In genomic region chr21:33212159-33212851, GRCh38 we compare ENCODE assay signal across 8 cellular contexts. TPM values are rescaled to one million over a fixed set of nuclear protein-coding genes. Genes with fewer than 3 reads are reported as not detected.
DNase-seq lines count a peak whose midpoint lies in the region; ATAC-seq and TF ChIP-seq lines count a peak whose summit lies in the region.
"Had no signal": no experiment of that assay in that cellular context is flagged by ENCODE, and none has a peak within 500 bp of the region (broad histone marks: within the 10 kb centered on the region; RNA-seq: fewer than 3 reads in every experiment).

No MANE protein-coding gene starts in this region.

- no peak overlapping the region for H3K4me3 Mint-ChIP-seq in GM23338
- H3K4me3 Mint-ChIP-seq in progenitor cell of endocrine pancreas (ENCODE audit: low read depth): no peak overlapping the region

- no peaks in the 10 kb centered on the region; the same call in 2 of the 3 replicates for H3K36me3 Mint-ChIP-seq in GM23338 (ENCODE audit: low read depth)
- peaks cover 2% of the 10 kb centered on the region for H3K36me3 Mint-ChIP-seq in progenitor cell of endocrine pancreas (ENCODE audit: insufficient read depth)

- peaks cover 18% of the 10 kb centered on the region for H3K9me2 ChIP-seq in GM23338 (ENCODE audit: insufficient read depth)

- H3K4me1 ChIP-seq in GM23338 (ENCODE audit: insufficient read depth) (peaks cover 9% of the 10 kb centered on the region), RWPE2 (ENCODE audit: insufficient read depth, poor library complexity, severe bottlenecking) (peaks cover 6% of the 10 kb centered on the region), esophagus (ENCODE audit: control insufficient read depth in 2 of 2, insufficient read depth in 2 of 2, low read length in 1 of 2) (peaks cover 0 to 13% of the 10 kb centered on the region in 2 donors)

- H3K4me1 Mint-ChIP-seq in GM23338: peaks cover 18% of the 10 kb centered on the region
- H3K4me1 Mint-ChIP-seq in progenitor cell of endocrine pancreas (ENCODE audit: low read depth): peaks cover 8% of the 10 kb centered on the region

- peaks cover 2% of the 10 kb centered on the region for H3K9me3 ChIP-seq in RWPE2 (ENCODE audit: severe bottlenecking)
- H3K9me3 ChIP-seq in esophagus (ENCODE audit: control insufficient read depth in 2 of 2, insufficient read depth in 1 of 2, low read depth in 1 of 2, low read length in 1 of 2): no peaks in the 10 kb centered on the region
- H3K9me3 ChIP-seq: body of pancreas had no signal

- H3K79me2 ChIP-seq in GM23338 (replicated peaks; ENCODE audit: insufficient read depth): no peaks in the 10 kb centered on the region

- H3K27me3 ChIP-seq in GM23338 (ENCODE audit: insufficient read depth): 0 out of 2 replicates have a peak, but pooled peaks cover 3% of the 10 kb centered on the region
- no peaks in the 10 kb centered on the region for H3K27me3 ChIP-seq in RWPE2 (ENCODE audit: insufficient read depth, poor library complexity, severe bottlenecking)
- no peaks in the 10 kb centered on the region for H3K27me3 ChIP-seq in esophagus (ENCODE audit: control insufficient read depth in 1 of 2, insufficient read depth in 2 of 2, low read length in 2 of 2)
- H3K27me3 ChIP-seq: body of pancreas had no signal

- TF ChIP-seq CTCF in GM23338 (conservative IDR thresholded peaks at IDR 0.05; ENCODE audit: low read depth in 2 of 2): no peak
- TF ChIP-seq CTCF in RWPE2 (IDR thresholded peaks at IDR 0.05; ENCODE audit: poor library complexity, severe bottlenecking): no peak
- no peak for TF ChIP-seq CTCF in progenitor cell of endocrine pancreas (IDR thresholded peaks at IDR 0.05; ENCODE audit: unreplicated experiment)

- H3K9me3 Mint-ChIP-seq in GM23338 (peaks cover 15% of the 10 kb centered on the region), progenitor cell of endocrine pancreas (ENCODE audit: low read depth) (peaks cover 9% of the 10 kb centered on the region)

- H3K36me3 ChIP-seq in GM23338 (ENCODE audit: insufficient read depth) (no peaks in the 10 kb centered on the region), RWPE2 (ENCODE audit: low read depth) (no peaks in the 10 kb centered on the region), esophagus (ENCODE audit: control insufficient read depth in 2 of 2, insufficient read depth in 2 of 2, low read length in 1 of 2) (no peaks in the 10 kb centered on the region)

- ATAC-seq in GM23338 (no peak), RWPE2 (ENCODE audit: low read depth) (peak; percentile 41; the same call in 2 of the 3 replicates), GM18520 (IDR thresholded peaks at IDR 0.05; ENCODE audit: unreplicated experiment) (no peak)
- ATAC-seq: body of pancreas had no signal

- DNase-seq in GM23338 (ENCODE audit: low spot score) (no peak), RWPE2 (ENCODE audit: low spot score) (no peak), progenitor cell of endocrine pancreas (ENCODE audit: low spot score, unreplicated experiment) (no peak), kidney tubule cell (ENCODE audit: low spot score) (no peak), Ammon's horn (ENCODE audit: low spot score) (no peak)
- DNase-seq: body of pancreas had no signal

- no peak overlapping the region for H3K4me2 ChIP-seq in GM23338

- 23 to 25% methylated on average over 8 of the region's 8 CpGs for WGBS in esophagus, 2 donors

- H4K20me1 ChIP-seq in GM23338 (replicated peaks; ENCODE audit: insufficient read depth): no peaks in the 10 kb centered on the region

- no peak overlapping the region for H3K27ac ChIP-seq in GM23338 (ENCODE audit: low read depth)
- H3K27ac ChIP-seq in RWPE2 (ENCODE audit: poor library complexity, severe bottlenecking): no peak overlapping the region
- peak overlapping the region; percentile 75 to 87 for H3K27ac ChIP-seq in esophagus (ENCODE audit: low read depth in 2 of 2, low read length in 1 of 2)

- no peaks in the 10 kb centered on the region for H3F3A ChIP-seq in GM23338 (replicated peaks; ENCODE audit: low read depth)

- H3K27ac Mint-ChIP-seq in GM23338 (no peak overlapping the region), progenitor cell of endocrine pancreas (peak overlapping the region; percentile 38)

- peak overlapping the region; percentile 84; the same call in 1 of the 2 replicates for H2AFZ ChIP-seq in GM23338

- H3K27me3 Mint-ChIP-seq in GM23338 (ENCODE audit: insufficient read depth, low read depth, poor library complexity) (peaks cover 4% of the 10 kb centered on the region), progenitor cell of endocrine pancreas (peaks cover 3% of the 10 kb centered on the region)

- H3K4me3 ChIP-seq in GM23338 (no peak overlapping the region), RWPE2 (ENCODE audit: severe bottlenecking) (no peak overlapping the region), esophagus (ENCODE audit: low read depth in 1 of 2, low read length in 2 of 2) (no peak overlapping the region)
- H3K4me3 ChIP-seq: body of pancreas had no signal

TF ChIP-seq in GM23338, 12 proteins besides CTCF, POLR2A, EP300 and RAD21 (continues in another document):
- TF ChIP-seq JUNB (IDR thresholded peaks at IDR 0.05; ENCODE audit: unreplicated experiment) (no peak), EZH2 (IDR thresholded peaks at IDR 0.05; ENCODE audit: low read depth, unreplicated experiment) (no peak), ZNF114 (CRISPR knock-in tag; IDR thresholded peaks at IDR 0.05) (no peak), NANOG (IDR thresholded peaks at IDR 0.05; ENCODE audit: borderline replicate concordance) (no peak), STAT1 (IDR thresholded peaks at IDR 0.05; ENCODE audit: unreplicated experiment) (no peak), REST (IDR thresholded peaks at IDR 0.05; ENCODE audit: unreplicated experiment) (no peak), ZNF331 (CRISPR knock-in tag; IDR thresholded peaks at IDR 0.05; ENCODE audit: low read depth) (no peak)
- TF ChIP-seq, protein P1, sequence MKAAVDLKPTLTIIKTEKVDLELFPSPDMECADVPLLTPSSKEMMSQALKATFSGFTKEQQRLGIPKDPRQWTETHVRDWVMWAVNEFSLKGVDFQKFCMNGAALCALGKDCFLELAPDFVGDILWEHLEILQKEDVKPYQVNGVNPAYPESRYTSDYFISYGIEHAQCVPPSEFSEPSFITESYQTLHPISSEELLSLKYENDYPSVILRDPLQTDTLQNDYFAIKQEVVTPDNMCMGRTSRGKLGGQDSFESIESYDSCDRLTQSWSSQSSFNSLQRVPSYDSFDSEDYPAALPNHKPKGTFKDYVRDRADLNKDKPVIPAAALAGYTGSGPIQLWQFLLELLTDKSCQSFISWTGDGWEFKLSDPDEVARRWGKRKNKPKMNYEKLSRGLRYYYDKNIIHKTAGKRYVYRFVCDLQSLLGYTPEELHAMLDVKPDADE (IDR thresholded peaks at IDR 0.05): no peak

RNA-seq across cellular contexts. Expression of gene IFNAR2, which starts 17.4 kb away (rescaled TPM):
- total RNA-seq in GM23338 (2014; rRNA removed; shearing (Covaris generic)): 11.1 and 18.2 TPM in 2 replicates
- polyA plus RNA-seq in GM23338 (2016; fragmentation: Nextera tagmentation; extraction: Ambion mirVana) (14.5 and 16.8 TPM in 2 replicates), esophagus (1 to 10 TPM; 4.5 to 7.2 TPM)
- 17.4 and 19.2 TPM in 2 replicates for total RNA-seq in progenitor cell of endocrine pancreas

RNA-seq across cellular contexts. Expression of gene IL10RB, which starts 53.9 kb away (rescaled TPM):
- 2.1 and 2.5 TPM in 2 replicates for total RNA-seq in GM23338 (2014; rRNA removed; shearing (Covaris generic))
- 2.2 and 2.4 TPM in 2 replicates for polyA plus RNA-seq in GM23338 (2016; fragmentation: Nextera tagmentation; extraction: Ambion mirVana)
- 10 to 100 TPM; 22.9 to 23.9 TPM for polyA plus RNA-seq in esophagus
- total RNA-seq in progenitor cell of endocrine pancreas: 7.7 and 8.7 TPM in 2 replicates

Comparison
In these comparisons a context has a peak if more than half of its experiments do, and no peak if none do; other contexts are left out.
1. H3K27ac ChIP-seq: peak in esophagus (2 of 2); none in GM23338 (single experiment) and RWPE2 (single experiment).